In the genomic region with DNA sequence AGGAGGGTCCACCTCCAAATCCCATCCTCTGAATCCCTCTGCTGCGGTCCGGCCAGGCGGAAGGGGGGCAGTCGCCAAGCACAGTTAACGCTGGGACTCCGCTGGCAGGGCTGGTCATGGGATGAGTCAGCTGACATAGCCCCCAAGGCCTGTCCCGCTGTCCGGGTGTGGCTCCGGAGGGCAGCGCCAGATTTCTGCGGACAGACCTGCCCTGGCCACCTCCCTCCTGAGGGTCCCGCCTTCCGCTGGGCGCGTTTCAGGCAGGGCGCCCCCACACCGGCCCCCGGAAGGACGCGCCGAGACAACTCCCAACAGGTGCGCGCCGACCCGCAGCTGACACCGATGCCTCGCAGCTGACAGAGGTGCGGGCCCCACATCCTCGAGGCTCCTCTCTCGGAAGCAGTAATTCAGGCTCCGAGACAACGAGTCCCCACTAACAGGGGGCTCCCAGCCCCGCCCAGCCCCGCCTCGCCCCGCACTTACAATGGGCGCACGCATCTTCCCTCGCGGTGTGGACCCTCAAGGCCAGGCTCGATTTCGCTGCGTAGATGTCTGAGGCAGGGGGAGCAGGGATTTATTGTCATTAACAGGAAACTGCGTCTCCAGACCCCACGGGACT, we compare ENCODE assay signal across 9 cellular contexts. TPM values are rescaled to one million over a fixed set of nuclear protein-coding genes. Genes with fewer than 3 reads are reported as not detected.
DNase-seq lines count a peak whose midpoint lies in the region; ATAC-seq lines count a peak whose summit lies in the region.
"Had no signal": no experiment of that assay in that cellular context is flagged by ENCODE, and none has a peak within 500 bp of the region (broad histone marks: within the 10 kb centered on the region; RNA-seq: fewer than 3 reads in every experiment).

No MANE protein-coding gene starts in this region.

- no peaks in the 10 kb centered on the region for H3K36me3 Mint-ChIP-seq in activated T-cell treated with anti-CD3 and anti-CD28 coated beads, Interleukin-2, amount 50 U/mL, for 24 hours (ENCODE audit: low read depth)

- no peaks in the 10 kb centered on the region for H3K9me3 Mint-ChIP-seq in activated T-cell treated with anti-CD3 and anti-CD28 coated beads, Interleukin-2, amount 50 U/mL, for 24 hours

- peak overlapping the region; percentile 72; the same call in 1 of the 2 replicates for H3K27ac ChIP-seq in HUES64 (ENCODE audit: low read depth, low read length)
- peak overlapping the region; percentile 24 to 56 for H3K27ac ChIP-seq in esophagus (ENCODE audit: low read depth in 2 of 2, low read length in 1 of 2)
- H3K27ac ChIP-seq in mucosa of rectum (ENCODE audit: low read depth in 2 of 2, low read length in 2 of 2), result peak overlapping the region in 1 of 2 donors; percentile 63
- H3K27ac ChIP-seq in subcutaneous abdominal adipose tissue (ENCODE audit: low read depth, low read length), result peak overlapping the region; percentile 96

- no peaks in the 10 kb centered on the region for H3K27me3 Mint-ChIP-seq in activated T-cell treated with anti-CD3 and anti-CD28 coated beads, Interleukin-2, amount 50 U/mL, for 24 hours

- H3K27ac Mint-ChIP-seq in activated T-cell treated with anti-CD3 and anti-CD28 coated beads, Interleukin-2, amount 50 U/mL, for 24 hours, result peak overlapping the region; percentile 37

- H3K27me3 ChIP-seq in HUES64 (ENCODE audit: insufficient read depth, low read length) (peaks cover 14% of the 10 kb centered on the region; the same call in 1 of the 2 replicates), esophagus (ENCODE audit: control insufficient read depth in 1 of 2, insufficient read depth in 2 of 2, low read length in 2 of 2) (no peaks in the 10 kb centered on the region), mucosa of rectum (ENCODE audit: control insufficient read depth in 2 of 2, insufficient read depth in 2 of 2, low read length in 2 of 2) (no peaks in the 10 kb centered on the region), subcutaneous abdominal adipose tissue (ENCODE audit: control insufficient read depth in 5 of 5, insufficient read depth in 4 of 5, low read length in 5 of 5) (no peaks in the 10 kb centered on the region)

- peak overlapping the region; percentile 78 for H3K4me3 Mint-ChIP-seq in activated T-cell treated with anti-CD3 and anti-CD28 coated beads, Interleukin-2, amount 50 U/mL, for 24 hours

- peaks cover 24% of the 10 kb centered on the region for H3K4me1 Mint-ChIP-seq in activated T-cell treated with anti-CD3 and anti-CD28 coated beads, Interleukin-2, amount 50 U/mL, for 24 hours (ENCODE audit: low read depth)

- WGBS in HUES64, result under 1% methylated on average over 45 of the region's 45 CpGs
- 1 to 2% methylated on average over 45 of the region's 45 CpGs for WGBS in esophagus, 2 donors

- peak overlapping the region; percentile 83 for H3K4me3 ChIP-seq in HUES64 (ENCODE audit: low read length)
- peak overlapping the region; percentile 46 to 53 for H3K4me3 ChIP-seq in esophagus (ENCODE audit: low read depth in 1 of 2, low read length in 2 of 2)
- H3K4me3 ChIP-seq in mucosa of rectum (ENCODE audit: low read length in 2 of 2), result peak overlapping the region; percentile 74 to 78
- peak overlapping the region; percentile 71 to 88 (median 86) for H3K4me3 ChIP-seq in subcutaneous abdominal adipose tissue (ENCODE audit: low read depth in 1 of 5, low read length in 5 of 5)
- H3K4me3 ChIP-seq: SK-N-MC had no signal

- H3K9me3 ChIP-seq in HUES64 (ENCODE audit: insufficient read depth, low read depth, low read length) (no peaks in the 10 kb centered on the region), esophagus (ENCODE audit: control insufficient read depth in 2 of 2, insufficient read depth in 1 of 2, low read depth in 1 of 2, low read length in 1 of 2) (no peaks in the 10 kb centered on the region), mucosa of rectum (ENCODE audit: control insufficient read depth in 2 of 2, low read length in 2 of 2) (no peaks in the 10 kb centered on the region), subcutaneous abdominal adipose tissue (ENCODE audit: control insufficient read depth in 5 of 5, low read length in 5 of 5) (no peaks in the 10 kb centered on the region)

- H3K9ac ChIP-seq in HUES64 (ENCODE audit: low read depth, low read length) (peak overlapping the region; percentile 64), mucosa of rectum (ENCODE audit: low read depth in 1 of 2, low read length in 2 of 2) (peak overlapping the region; percentile 59 to 63), subcutaneous abdominal adipose tissue (ENCODE audit: low read length in 5 of 5) (peak overlapping the region in 4 of 5 donors; percentile 84 to 95 (median 92))

- no peaks in the 10 kb centered on the region for H3K36me3 ChIP-seq in HUES64 (ENCODE audit: insufficient read depth, low read length)
- H3K36me3 ChIP-seq in esophagus (ENCODE audit: control insufficient read depth in 2 of 2, insufficient read depth in 2 of 2, low read length in 1 of 2), result no peaks in the 10 kb centered on the region
- H3K36me3 ChIP-seq in mucosa of rectum (ENCODE audit: control insufficient read depth in 2 of 2, insufficient read depth in 2 of 2, low read length in 2 of 2), result no peaks in the 10 kb centered on the region
- H3K36me3 ChIP-seq in subcutaneous abdominal adipose tissue (ENCODE audit: control insufficient read depth in 5 of 5, insufficient read depth in 5 of 5, low read length in 5 of 5), result no peaks in the 10 kb centered on the region

- peak; percentile 23 for DNase-seq in GM03348 (ENCODE audit: low spot score)
- DNase-seq in activated T-cell treated with anti-CD3 and anti-CD28 coated beads, Interleukin-2, amount 50 U/mL, for 24 hours, result peak; percentile 51

- ATAC-seq in HG02763 (IDR thresholded peaks at IDR 0.05; ENCODE audit: unreplicated experiment) (no peak), GM21367 (IDR thresholded peaks at IDR 0.05; ENCODE audit: unreplicated experiment) (no peak)

- peaks cover 37% of the 10 kb centered on the region for H3K4me1 ChIP-seq in HUES64 (ENCODE audit: insufficient read depth, low read length)
- H3K4me1 ChIP-seq in esophagus (ENCODE audit: control insufficient read depth in 2 of 2, insufficient read depth in 2 of 2, low read length in 1 of 2), result no peaks in the 10 kb centered on the region
- H3K4me1 ChIP-seq in mucosa of rectum (ENCODE audit: control insufficient read depth in 2 of 2, insufficient read depth in 2 of 2, low read length in 2 of 2), result peaks cover 7 to 12% of the 10 kb centered on the region in 2 donors
- H3K4me1 ChIP-seq in subcutaneous abdominal adipose tissue (ENCODE audit: control insufficient read depth in 5 of 5, insufficient read depth in 5 of 5, low read length in 5 of 5), result peaks cover 17 to 45% (median 38%) of the 10 kb centered on the region in 5 donors

RNA-seq across cellular contexts. Expression of gene PLAAT3, which starts 0.6 kb away (rescaled TPM):
- polyA plus RNA-seq in HUES64 (2013, experiment 1 of 2), result 64.3 TPM
- polyA plus RNA-seq in HUES64 (2013, experiment 2 of 2), result 76.1 TPM
- polyA plus RNA-seq in esophagus, result 1 to 10 TPM; 3.1 to 8.9 TPM

RNA-seq across cellular contexts. Expression of gene PLAAT2, which starts 50.4 kb away (rescaled TPM):
- polyA plus RNA-seq in HUES64 (2013, experiment 1 of 2), result not detected
- polyA plus RNA-seq in HUES64 (2013, experiment 2 of 2), result not detected
- polyA plus RNA-seq in esophagus, result 1 to 10 TPM in 1 of 2 donors, under 1 TPM in 1; 0.22 to 1.3 TPM

RNA-seq across cellular contexts. Expression of gene ATL3, which starts 57.5 kb away (rescaled TPM):
- polyA plus RNA-seq in HUES64 (2013, experiment 1 of 2), result 8.0 TPM
- 9.8 TPM for polyA plus RNA-seq in HUES64 (2013, experiment 2 of 2)
- 10 to 100 TPM; 13.7 to 16.9 TPM for polyA plus RNA-seq in esophagus
